Comparison of ENCODE assay signal across 30 cellular contexts in the genomic region with DNA sequence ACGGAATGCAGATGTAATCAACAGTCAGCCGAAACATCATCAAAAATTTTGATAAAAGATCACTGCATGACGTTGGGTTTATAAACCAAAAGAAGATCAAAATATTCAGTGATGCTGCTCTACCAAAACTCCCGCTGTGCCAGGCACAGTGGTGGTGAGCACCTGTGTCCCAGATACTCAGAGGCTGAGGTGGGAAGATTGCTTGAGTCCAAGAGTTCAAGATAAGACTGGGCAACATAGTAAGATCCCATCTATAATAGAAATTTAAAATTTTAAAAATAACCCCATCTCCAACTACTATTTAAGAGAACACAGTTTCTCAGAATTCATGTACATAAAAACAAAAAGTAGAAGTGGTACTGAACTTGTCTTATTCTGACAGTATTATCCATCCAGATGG. TPM values are rescaled to one million over a fixed set of nuclear protein-coding genes. Genes with fewer than 3 reads are reported as not detected.
DNase-seq lines count a peak whose midpoint lies in the region; ATAC-seq and TF ChIP-seq lines count a peak whose summit lies in the region.
"Had no signal": no experiment of that assay in that cellular context is flagged by ENCODE, and none has a peak within 500 bp of the region (broad histone marks: within the 10 kb centered on the region; RNA-seq: fewer than 3 reads in every experiment).

No MANE protein-coding gene starts in this region.

- intact Hi-C loops in activated CD4-positive, alpha-beta memory T cell treated with anti-CD3 and anti-CD28 coated beads for 36 hours (cut with micrococcal nuclease), result no loop called here
- intact Hi-C loops in OCI-LY7 (cut with micrococcal nuclease; ENCODE audit: unreplicated experiment) (no loop called here), breast epithelium (cut with DNase I; ENCODE audit: low total_unique reads) (no loop called here)

- H2AFZ ChIP-seq in OCI-LY7 (ENCODE audit: low read length), result no peak overlapping the region
- H2AFZ ChIP-seq in hepatocyte, result no peak overlapping the region

- TF ChIP-seq CTCF in OCI-LY7 (conservative IDR thresholded peaks at IDR 0.05; ENCODE audit: low read length) (no peak), hepatocyte (IDR thresholded peaks at IDR 0.05; ENCODE audit: poor library complexity) (no peak), breast epithelium (IDR thresholded peaks at IDR 0.05) (no peak)

- H3K9me3 Mint-ChIP-seq in activated CD4-positive, alpha-beta memory T cell treated with anti-CD3 and anti-CD28 coated beads for 36 hours, result no peaks in the 10 kb centered on the region
- no peaks in the 10 kb centered on the region for H3K9me3 Mint-ChIP-seq in activated CD4-positive, alpha-beta memory T cell treated with anti-CD3 and anti-CD28 coated beads, Interleukin-2, amount 10 ng/mL, durations not matched to agents 7 days and 5 days
- H3K9me3 Mint-ChIP-seq: CD4-positive, alpha-beta T cell; T-helper 1 cell treated with Interleukin-12 subunit alpha and Interleukin-12 subunit beta and Interleukin-4 antibody, amounts not matched to agents 30 μg/mL and 1 μg/mL, for 36 hours had no signal

- peak overlapping the region; percentile 8 for H3K4me2 ChIP-seq in OCI-LY7 (ENCODE audit: low read length)
- H3K4me2 ChIP-seq in hepatocyte, result peak overlapping the region; percentile 45

- H3K4me1 ChIP-seq in OCI-LY7 (ENCODE audit: insufficient read depth, low read length, poor library complexity, severe bottlenecking), result peaks cover 37% of the 10 kb centered on the region
- H3K4me1 ChIP-seq in hepatocyte (ENCODE audit: insufficient read depth), result peaks cover 20% of the 10 kb centered on the region
- peaks cover 4 to 19% of the 10 kb centered on the region in 2 donors for H3K4me1 ChIP-seq in breast epithelium

- no TSS peak for BruUV-seq in OCI-LY7 (replicated peaks; lab: Mats Ljungman, UMichigan)

- peaks cover 78% of the 10 kb centered on the region for H3K79me2 ChIP-seq in OCI-LY7 (ENCODE audit: insufficient read depth, low read depth, low read length)
- H3K79me2 ChIP-seq in hepatocyte, result peaks cover 86% of the 10 kb centered on the region

- H3K9me3 ChIP-seq in OCI-LY7 (ENCODE audit: low read length) (no peaks in the 10 kb centered on the region), hepatocyte (ENCODE audit: low read depth) (no peaks in the 10 kb centered on the region), breast epithelium (no peaks in the 10 kb centered on the region)
- H3K9me3 ChIP-seq: upper lobe of right lung had no signal

- TF ChIP-seq POLR2A in breast epithelium (IDR thresholded peaks at IDR 0.05), result no peak

- DNase-seq in activated CD4-positive, alpha-beta memory T cell treated with anti-CD3 and anti-CD28 coated beads for 36 hours, result no peak
- DNase-seq in activated CD4-positive, alpha-beta memory T cell treated with anti-CD3 and anti-CD28 coated beads, Interleukin-2, amount 10 ng/mL, durations not matched to agents 7 days and 5 days, result no peak
- no peak for DNase-seq in OCI-LY7 (ENCODE audit: low spot score)
- DNase-seq in hepatocyte (ENCODE audit: low spot score), result no peak
- no peak for DNase-seq in breast epithelium (ENCODE audit: low spot score in 2 of 2)
- DNase-seq: activated CD4-positive, alpha-beta T cell treated with anti-CD3 and anti-CD28 coated beads for 36 hours; activated CD8-positive, alpha-beta memory T cell treated with anti-CD3 and anti-CD28 coated beads, Interleukin-2, amount 50 U/mL, for 4 hours; activated effector memory CD4-positive, alpha-beta T cell treated with anti-CD3 and anti-CD28 coated beads, Interleukin-2, amount 50 U/mL, for 16 hours; CD4-positive, alpha-beta T cell; effector CD8-positive, alpha-beta T cell; Kasumi-1; NCI-H1048; NCI-H187; NCI-H2171 treated with DMSO at 0.1 percent for 48 hours; NCI-H524; stimulated activated CD4-positive, alpha-beta T cell treated with anti-CD3 and anti-CD28 coated beads, Interleukin-2, amount 100 ng/mL, for 24 hours; substantia nigra; upper lobe of right lung had no signal

- WGBS in hepatocyte (ENCODE audit: low lambda C conversion rate, missing lambda C conversion rate), result 95% methylated on average over 4 of the region's 4 CpGs

- H3K27me3 ChIP-seq in hepatocyte, result no peaks in the 10 kb centered on the region
- no peaks in the 10 kb centered on the region for H3K27me3 ChIP-seq in breast epithelium
- H3K27me3 ChIP-seq: upper lobe of right lung had no signal

- peaks cover 49% of the 10 kb centered on the region for H3K4me1 Mint-ChIP-seq in activated CD4-positive, alpha-beta memory T cell treated with anti-CD3 and anti-CD28 coated beads for 36 hours (ENCODE audit: low read depth)
- peaks cover 55% of the 10 kb centered on the region for H3K4me1 Mint-ChIP-seq in activated CD4-positive, alpha-beta memory T cell treated with anti-CD3 and anti-CD28 coated beads, Interleukin-2, amount 10 ng/mL, durations not matched to agents 7 days and 5 days

- H3K36me3 ChIP-seq in OCI-LY7 (ENCODE audit: insufficient read depth, low read length), result peaks cover 58% of the 10 kb centered on the region
- no peaks in the 10 kb centered on the region for H3K36me3 ChIP-seq in hepatocyte (replicated peaks; ENCODE audit: insufficient read depth, low read depth)
- H3K36me3 ChIP-seq in breast epithelium, result peaks cover 2% of the 10 kb centered on the region

- no peaks in the 10 kb centered on the region for H3K27me3 Mint-ChIP-seq in activated CD4-positive, alpha-beta memory T cell treated with anti-CD3 and anti-CD28 coated beads for 36 hours
- H3K27me3 Mint-ChIP-seq in activated CD4-positive, alpha-beta memory T cell treated with anti-CD3 and anti-CD28 coated beads, Interleukin-2, amount 10 ng/mL, durations not matched to agents 7 days and 5 days, result no peaks in the 10 kb centered on the region
- H3K27me3 Mint-ChIP-seq: activated CD4-positive, alpha-beta T cell treated with anti-CD3 and anti-CD28 coated beads for 36 hours; CD4-positive, alpha-beta T cell had no signal

- CTCF ChIA-PET in activated CD4-positive, alpha-beta memory T cell treated with anti-CD3 and anti-CD28 coated beads for 36 hours (lab: Charles Lee), result interaction anchor here (1.2 kb wide), 2 partner anchors 43 to 55 kb away, joined by 3 to 4 read pairs; no protein-coding TSS in a partner anchor
- CTCF ChIA-PET in activated CD4-positive, alpha-beta memory T cell treated with anti-CD3 and anti-CD28 coated beads, Interleukin-2, amount 10 ng/mL, durations not matched to agents 7 days and 5 days (lab: Charles Lee), result interaction anchor here (1.2 to 4.3 kb wide), 3 partner anchors 12 to 38 kb away, joined by 3 to 16 read pairs (median 4); no protein-coding TSS in a partner anchor
- CTCF ChIA-PET in OCI-LY7 (lab: Charles Lee; ENCODE audit: unreplicated experiment), result no interaction called here

- H3K4me3 ChIP-seq in OCI-LY7 (ENCODE audit: low read depth, low read length, poor library complexity, severe bottlenecking) (no peak overlapping the region), hepatocyte (no peak overlapping the region), breast epithelium (no peak overlapping the region)
- H3K4me3 ChIP-seq: skin epidermis, upper lobe of right lung had no signal

- H3K27ac Mint-ChIP-seq in activated CD4-positive, alpha-beta memory T cell treated with anti-CD3 and anti-CD28 coated beads for 36 hours, result peak overlapping the region; percentile 55
- H3K27ac Mint-ChIP-seq in activated CD4-positive, alpha-beta memory T cell treated with anti-CD3 and anti-CD28 coated beads, Interleukin-2, amount 10 ng/mL, durations not matched to agents 7 days and 5 days, result no peak overlapping the region
- H3K27ac Mint-ChIP-seq: activated CD4-positive, alpha-beta T cell treated with anti-CD3 and anti-CD28 coated beads for 36 hours; CD4-positive, alpha-beta T cell; T-helper 1 cell treated with Interleukin-12 subunit alpha and Interleukin-12 subunit beta and Interleukin-4 antibody, amounts not matched to agents 30 μg/mL and 1 μg/mL, for 36 hours had no signal

- H3K27ac ChIP-seq in OCI-LY7 (ENCODE audit: low read depth, low read length, poor library complexity, severe bottlenecking) (no peak overlapping the region), hepatocyte (no peak overlapping the region), breast epithelium (no peak overlapping the region)
- H3K27ac ChIP-seq: 22Rv1, RWPE1, skin epidermis, upper lobe of right lung had no signal

- no peak overlapping the region for H3K4me3 Mint-ChIP-seq in activated CD4-positive, alpha-beta memory T cell treated with anti-CD3 and anti-CD28 coated beads for 36 hours
- H3K4me3 Mint-ChIP-seq in activated CD4-positive, alpha-beta memory T cell treated with anti-CD3 and anti-CD28 coated beads, Interleukin-2, amount 10 ng/mL, durations not matched to agents 7 days and 5 days, result no peak overlapping the region
- H3K4me3 Mint-ChIP-seq: activated CD4-positive, alpha-beta T cell treated with anti-CD3 and anti-CD28 coated beads for 36 hours; CD4-positive, alpha-beta T cell; T-helper 1 cell treated with Interleukin-12 subunit alpha and Interleukin-12 subunit beta and Interleukin-4 antibody, amounts not matched to agents 30 μg/mL and 1 μg/mL, for 36 hours had no signal

- ATAC-seq in HG02938 (IDR thresholded peaks at IDR 0.05; ENCODE audit: unreplicated experiment), result no peak
- ATAC-seq: activated CD4-positive, alpha-beta T cell treated with anti-CD3 and anti-CD28 coated beads for 36 hours; esophagus mucosa; HCT116; upper lobe of right lung had no signal

- H4K20me1 ChIP-seq in OCI-LY7 (ENCODE audit: insufficient read depth, low read length) (peaks cover 11% of the 10 kb centered on the region; the same call in 1 of the 2 replicates), hepatocyte (ENCODE audit: insufficient read depth, poor library complexity, severe bottlenecking) (peaks cover 24% of the 10 kb centered on the region)

- H3K9me2 ChIP-seq in OCI-LY7 (ENCODE audit: insufficient read depth, low read length) (no peaks in the 10 kb centered on the region), hepatocyte (replicated peaks; ENCODE audit: insufficient read depth) (no peaks in the 10 kb centered on the region)

- POLR2A ChIA-PET in activated CD4-positive, alpha-beta memory T cell treated with anti-CD3 and anti-CD28 coated beads for 36 hours (lab: Charles Lee), result interaction anchor here (0.5 kb wide), 1 partner anchor 37 kb away, joined by 3 read pairs; a partner anchor contains a TSS
- POLR2A ChIA-PET in activated CD4-positive, alpha-beta memory T cell treated with anti-CD3 and anti-CD28 coated beads, Interleukin-2, amount 10 ng/mL, durations not matched to agents 7 days and 5 days (lab: Charles Lee), result interaction anchor here (1.1 kb wide), 1 partner anchor 42 kb away, joined by 3 read pairs; no protein-coding TSS in a partner anchor
- POLR2A ChIA-PET in OCI-LY7 (lab: Charles Lee), result no interaction called here

- peaks cover 13% of the 10 kb centered on the region for H3K36me3 Mint-ChIP-seq in activated CD4-positive, alpha-beta memory T cell treated with anti-CD3 and anti-CD28 coated beads for 36 hours
- peaks cover 41% of the 10 kb centered on the region for H3K36me3 Mint-ChIP-seq in activated CD4-positive, alpha-beta memory T cell treated with anti-CD3 and anti-CD28 coated beads, Interleukin-2, amount 10 ng/mL, durations not matched to agents 7 days and 5 days (ENCODE audit: low read depth)

RNA-seq across cellular contexts. Expression of a gene that starts 3.8 kb away (rescaled TPM):
- 100 to 1,000 TPM in 1 of 2 experiments, 10 to 100 TPM in 1; 98.3 to 104 TPM for total RNA-seq in activated CD4-positive, alpha-beta memory T cell treated with anti-CD3 and anti-CD28 coated beads for 36 hours
- total RNA-seq in activated CD4-positive, alpha-beta memory T cell treated with anti-CD3 and anti-CD28 coated beads, Interleukin-2, amount 10 ng/mL, durations not matched to agents 7 days and 5 days, result 100 to 1,000 TPM; 145 to 149 TPM
- total RNA-seq in OCI-LY7 (2014; rRNA removed; shearing (Covaris generic)), result 144 and 151 TPM in 2 replicates
- total RNA-seq in OCI-LY7 (2022) (103 and 116 TPM in 2 replicates), hepatocyte (357 and 366 TPM in 2 replicates), breast epithelium (100 to 1,000 TPM; 139 to 188 (median 170) TPM)
- polyA plus RNA-seq in hepatocyte, result 381 and 391 TPM in 2 replicates

RNA-seq across cellular contexts. Expression of a gene that starts 10.0 kb away (rescaled TPM):
- total RNA-seq in activated CD4-positive, alpha-beta memory T cell treated with anti-CD3 and anti-CD28 coated beads for 36 hours, result 10 to 100 TPM; 43.9 to 47.2 TPM
- total RNA-seq in activated CD4-positive, alpha-beta memory T cell treated with anti-CD3 and anti-CD28 coated beads, Interleukin-2, amount 10 ng/mL, durations not matched to agents 7 days and 5 days, result 100 to 1,000 TPM; 103 to 107 TPM
- 33.0 and 43.3 TPM in 2 replicates for total RNA-seq in OCI-LY7 (2014; rRNA removed; shearing (Covaris generic))
- total RNA-seq in OCI-LY7 (2022), result 41.7 and 46.3 TPM in 2 replicates
- total RNA-seq in hepatocyte, result 26.1 and 36.5 TPM in 2 replicates
- 30.7 and 37.0 TPM in 2 replicates for polyA plus RNA-seq in hepatocyte
- total RNA-seq in breast epithelium, result 10 to 100 TPM in 2 of 3 donors, 1 to 10 TPM in 1; 9.0 to 16.4 (median 11.3) TPM

RNA-seq across cellular contexts. Expression of a gene that starts 36.0 kb away (rescaled TPM):
- total RNA-seq in activated CD4-positive, alpha-beta memory T cell treated with anti-CD3 and anti-CD28 coated beads for 36 hours, result 10 to 100 TPM; 31.2 to 33.4 TPM
- 10 to 100 TPM; 74.1 to 75.0 TPM for total RNA-seq in activated CD4-positive, alpha-beta memory T cell treated with anti-CD3 and anti-CD28 coated beads, Interleukin-2, amount 10 ng/mL, durations not matched to agents 7 days and 5 days
- total RNA-seq in OCI-LY7 (2014; rRNA removed; shearing (Covaris generic)), result 109 and 130 TPM in 2 replicates
- 81.3 and 105 TPM in 2 replicates for total RNA-seq in OCI-LY7 (2022)
- total RNA-seq in hepatocyte, result 14.0 and 22.3 TPM in 2 replicates
- 11.9 and 16.5 TPM in 2 replicates for polyA plus RNA-seq in hepatocyte
- total RNA-seq in breast epithelium, result 10 to 100 TPM in 1 of 3 donors, 1 to 10 TPM in 2; 4.2 to 10.5 (median 9.4) TPM

RNA-seq across cellular contexts. Expression of a gene that starts 36.5 kb away (rescaled TPM):
- under 1 TPM in 1 of 2 experiments, not detected in 1; 0.15 TPM for total RNA-seq in activated CD4-positive, alpha-beta memory T cell treated with anti-CD3 and anti-CD28 coated beads for 36 hours
- total RNA-seq in activated CD4-positive, alpha-beta memory T cell treated with anti-CD3 and anti-CD28 coated beads, Interleukin-2, amount 10 ng/mL, durations not matched to agents 7 days and 5 days, result 1 to 10 TPM; 1.4 to 1.5 TPM
- 0.05 and 0.35 TPM in 2 replicates for total RNA-seq in OCI-LY7 (2014; rRNA removed; shearing (Covaris generic))
- total RNA-seq in OCI-LY7 (2022) (0.46 and 0.63 TPM in 2 replicates), hepatocyte (0.12 TPM in 1 of 2 replicates, not detected in the other), breast epithelium (not detected)
- 0.33 TPM in 1 of 2 replicates, not detected in the other for polyA plus RNA-seq in hepatocyte
- total RNA-seq: bronchial epithelial cell; CD4-positive, alpha-beta T cell; frontal cortex; G401; mesenteric fat pad; omental fat pad; upper lobe of right lung had no signal

RNA-seq across cellular contexts. Expression of a gene that starts 44.1 kb away (rescaled TPM):
- 100 to 1,000 TPM; 247 to 248 TPM for total RNA-seq in activated CD4-positive, alpha-beta memory T cell treated with anti-CD3 and anti-CD28 coated beads for 36 hours
- total RNA-seq in activated CD4-positive, alpha-beta memory T cell treated with anti-CD3 and anti-CD28 coated beads, Interleukin-2, amount 10 ng/mL, durations not matched to agents 7 days and 5 days, result 100 to 1,000 TPM; 153 to 156 TPM
- total RNA-seq in OCI-LY7 (2014; rRNA removed; shearing (Covaris generic)), result 217 and 249 TPM in 2 replicates
- total RNA-seq in OCI-LY7 (2022), result 203 and 232 TPM in 2 replicates
- 228 and 245 TPM in 2 replicates for total RNA-seq in hepatocyte
- 255 and 282 TPM in 2 replicates for polyA plus RNA-seq in hepatocyte
- 10 to 100 TPM; 61.0 to 97.0 (median 68.8) TPM for total RNA-seq in breast epithelium
